ENCODE assay signal across 7 cellular contexts in genomic region chr12:83759906-83760305, GRCh38.
"Had no signal": no experiment of that assay in that cellular context is flagged by ENCODE, and none has a peak within 500 bp of the region (broad histone marks: within the 10 kb centered on the region; RNA-seq: fewer than 3 reads in every experiment).

No MANE protein-coding gene starts in this region.

- H3K4me2 ChIP-seq: GM23338 had no signal

- H2AFZ ChIP-seq: GM23338 had no signal

- ATAC-seq: GM23338, HepG2 had no signal

- H3K27ac ChIP-seq: HL-60 had no signal

- H3K4me3 ChIP-seq: GM23338 had no signal

- DNase-seq: H9, HCEC 1CT, HFFc6, KBM-7 had no signal
